Comparison of ENCODE assay signal across 20 cellular contexts in the genomic region with DNA sequence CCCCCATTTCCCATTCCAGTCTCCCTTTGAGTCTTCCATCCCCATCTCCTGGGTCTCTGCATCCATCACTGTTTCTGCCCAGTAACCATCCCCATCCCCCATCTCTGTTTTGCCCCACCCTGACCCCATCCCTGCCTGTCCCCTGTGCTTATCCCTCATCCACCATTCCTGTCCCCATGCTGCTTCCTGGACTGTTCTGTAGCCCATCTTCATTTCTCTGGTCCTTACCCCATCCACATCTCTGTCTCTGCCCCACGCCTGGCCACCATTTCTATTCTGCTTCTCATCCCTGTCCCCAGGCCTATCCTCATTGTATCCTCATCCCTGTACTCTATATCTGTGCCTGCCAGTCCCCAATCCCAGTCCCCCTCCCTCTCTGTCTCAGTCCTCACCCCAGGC. TPM values are rescaled to one million over a fixed set of nuclear protein-coding genes. Genes with fewer than 3 reads are reported as not detected.
DNase-seq lines count a peak whose midpoint lies in the region; ATAC-seq, FAIRE-seq and TF ChIP-seq lines count a peak whose summit lies in the region.
"Had no signal": no experiment of that assay in that cellular context is flagged by ENCODE, and none has a peak within 500 bp of the region (broad histone marks: within the 10 kb centered on the region; RNA-seq: fewer than 3 reads in every experiment).

No MANE protein-coding gene starts in this region.

- peaks cover 9% of the 10 kb centered on the region for H3K9me3 Mint-ChIP-seq in neural progenitor cell
- H3K9me3 Mint-ChIP-seq: CD8-positive, alpha-beta T cell had no signal

- DNase-seq in SK-N-MC (ENCODE audit: low read depth, low spot score), result no peak
- no peak for DNase-seq in endothelial cell of umbilical vein (ENCODE audit: low read depth, low spot score)
- DNase-seq in neural progenitor cell (ENCODE audit: low spot score), result no peak
- DNase-seq in gastrocnemius medialis, result no peak
- no peak for DNase-seq in effector memory CD4-positive, alpha-beta T cell
- no peak for DNase-seq in NCI-H2196 (lab: John Stamatoyannopoulos, UW; ENCODE audit: unreplicated experiment)
- DNase-seq: Calu3; CD8-positive, alpha-beta T cell; DMS53; GOT3; NCI-H1417 treated with DMSO at 0.1 percent for 48 hours; NCI-H1930; NCI-H345; NCI-H524 treated with DMSO at 0.1 percent for 48 hours had no signal

- H3K4me1 ChIP-seq in DOHH2 (ENCODE audit: control insufficient read depth, low read length) (peaks cover 88% of the 10 kb centered on the region), endothelial cell of umbilical vein (ENCODE audit: control insufficient read depth, extremely low read depth, insufficient read depth, low read length) (no peaks in the 10 kb centered on the region), neural progenitor cell (peaks cover 61% of the 10 kb centered on the region), gastrocnemius medialis (peaks cover 0 to 16% of the 10 kb centered on the region in 2 donors)
- peaks cover 36% of the 10 kb centered on the region for H3K4me1 ChIP-seq in effector memory CD4-positive, alpha-beta T cell (ENCODE audit: control insufficient read depth, insufficient read depth, low read length, poor library complexity, severe bottlenecking)

- ATAC-seq in gastrocnemius medialis (no peak), HG02642 (IDR thresholded peaks at IDR 0.05; ENCODE audit: poor library complexity, unreplicated experiment) (no peak)
- ATAC-seq: A549; CD8-positive, alpha-beta T cell; Panc1 had no signal

- H3K9me2 ChIP-seq in DOHH2 (replicated peaks; ENCODE audit: control insufficient read depth, low read length), result no peaks in the 10 kb centered on the region

- POLR2A ChIA-PET in endothelial cell of umbilical vein (lab: Charles Lee), result no interaction called here

- H3K9me3 ChIP-seq in DOHH2 (ENCODE audit: control insufficient read depth, insufficient read depth, low read length) (no peaks in the 10 kb centered on the region), SK-N-MC (ENCODE audit: low read depth, low read length) (no peaks in the 10 kb centered on the region), endothelial cell of umbilical vein (replicated peaks; ENCODE audit: control insufficient read depth, insufficient read depth, low read length) (no peaks in the 10 kb centered on the region), neural progenitor cell (ENCODE audit: low read depth) (no peaks in the 10 kb centered on the region), gastrocnemius medialis (no peaks in the 10 kb centered on the region)
- H3K9me3 ChIP-seq in effector memory CD4-positive, alpha-beta T cell (ENCODE audit: control insufficient read depth, low read length), result no peaks in the 10 kb centered on the region
- H3K9me3 ChIP-seq: A549, BLaER1, SJSA1 had no signal

- H3K79me2 ChIP-seq in DOHH2 (ENCODE audit: control insufficient read depth, low read length), result peaks cover 71% of the 10 kb centered on the region
- no peaks in the 10 kb centered on the region for H3K79me2 ChIP-seq in endothelial cell of umbilical vein (ENCODE audit: control insufficient read depth, insufficient read depth, low read length)
- no peaks in the 10 kb centered on the region for H3K79me2 ChIP-seq in neural progenitor cell (ENCODE audit: low read depth)

- dilution Hi-C loops in endothelial cell of umbilical vein (cut with MboI; ENCODE audit: extremely low pct_ligation_motif_present, low sequenced_read_pairs), result no loop called here

- intact Hi-C loops in endothelial cell of umbilical vein (cut with micrococcal nuclease) (no loop called here), gastrocnemius medialis (cut with DNase I; ENCODE audit: low total_unique reads) (no loop called here)

- in situ Hi-C loops in gastrocnemius medialis (cut with MboI; ENCODE audit: low sequenced_read_pairs in 4 of 4), result no loop called here

- no peak overlapping the region for H3K27ac Mint-ChIP-seq in neural progenitor cell
- H3K27ac Mint-ChIP-seq: CD8-positive, alpha-beta T cell had no signal

- H3F3A ChIP-seq in DOHH2 (ENCODE audit: control insufficient read depth, insufficient read depth) (peaks cover 17% of the 10 kb centered on the region), neural progenitor cell (ENCODE audit: low read depth) (peaks cover 58% of the 10 kb centered on the region)

- H3K27me3 ChIP-seq in DOHH2 (ENCODE audit: control insufficient read depth, low read length) (no peaks in the 10 kb centered on the region), endothelial cell of umbilical vein (ENCODE audit: control insufficient read depth in 2 of 2, insufficient read depth in 2 of 2, low read length in 2 of 2) (peaks cover 83 to 88% of the 10 kb centered on the region in 2 experiments), neural progenitor cell (peaks cover 100% of the 10 kb centered on the region), gastrocnemius medialis (peaks cover 76 to 92% (median 79%) of the 10 kb centered on the region in 3 donors)
- H3K27me3 ChIP-seq in effector memory CD4-positive, alpha-beta T cell (replicated peaks; ENCODE audit: control insufficient read depth, insufficient read depth, low read length, poor library complexity, severe bottlenecking), result peaks cover 94% of the 10 kb centered on the region

- no peak overlapping the region for H3K9ac ChIP-seq in SK-N-MC (ENCODE audit: insufficient read length)
- no peak overlapping the region for H3K9ac ChIP-seq in endothelial cell of umbilical vein (replicated peaks; ENCODE audit: extremely low read depth, insufficient read depth, low read length)
- H3K9ac ChIP-seq in neural progenitor cell, result no peak overlapping the region
- H3K9ac ChIP-seq: BLaER1 had no signal

- no TSS peak for BruUV-seq in endothelial cell of umbilical vein (replicated peaks; lab: Mats Ljungman, UMichigan)

- CTCF ChIA-PET in endothelial cell of umbilical vein (lab: Charles Lee), result no interaction called here

- peak overlapping the region; percentile 76 for H3K4me3 Mint-ChIP-seq in neural progenitor cell
- H3K4me3 Mint-ChIP-seq: CD8-positive, alpha-beta T cell had no signal

- H2AFZ ChIP-seq in endothelial cell of umbilical vein (ENCODE audit: low read depth, low read length) (no peak overlapping the region), neural progenitor cell (replicated peaks) (no peak overlapping the region)

- H3K27me3 Mint-ChIP-seq in neural progenitor cell (ENCODE audit: insufficient read depth, low read depth), result peaks cover 84% of the 10 kb centered on the region

- peak overlapping the region; percentile 91 for H3K4me2 ChIP-seq in DOHH2 (ENCODE audit: low read length)
- no peak overlapping the region for H3K4me2 ChIP-seq in endothelial cell of umbilical vein (ENCODE audit: insufficient read depth, low read length)
- peak overlapping the region; percentile 90 for H3K4me2 ChIP-seq in neural progenitor cell
- H3K4me2 ChIP-seq: A549, BLaER1 had no signal

- TF ChIP-seq POLR2A in endothelial cell of umbilical vein (IDR thresholded peaks at IDR 0.05; ENCODE audit: low read depth, low read length) (no peak), gastrocnemius medialis (IDR thresholded peaks at IDR 0.05) (no peak)

- H3K36me3 ChIP-seq in DOHH2 (ENCODE audit: control insufficient read depth, low read length) (peaks cover 24% of the 10 kb centered on the region), SK-N-MC (ENCODE audit: insufficient read depth, low read length) (no peaks in the 10 kb centered on the region), endothelial cell of umbilical vein (ENCODE audit: control insufficient read depth in 2 of 2, extremely low read depth in 1 of 2, insufficient read depth in 2 of 2, low read length in 2 of 2) (no peaks in the 10 kb centered on the region), neural progenitor cell (no peaks in the 10 kb centered on the region), gastrocnemius medialis (no peaks in the 10 kb centered on the region)
- no peaks in the 10 kb centered on the region for H3K36me3 ChIP-seq in effector memory CD4-positive, alpha-beta T cell (ENCODE audit: control insufficient read depth, insufficient read depth, low read length)
- H3K36me3 ChIP-seq: BLaER1, SJSA1 had no signal

- no peak for FAIRE-seq in endothelial cell of umbilical vein (lab: Jason Lieb, UNC)
- FAIRE-seq: A549 had no signal

- TF ChIP-seq CTCF in DOHH2 (IDR thresholded peaks at IDR 0.05; ENCODE audit: low read depth, low read length, poor library complexity, severe bottlenecking), result no peak
- TF ChIP-seq CTCF in endothelial cell of umbilical vein (IDR thresholded peaks at IDR 0.05; ENCODE audit: extremely low read depth in 1 of 2, insufficient read depth in 1 of 2, low read depth in 1 of 2, low read length in 2 of 2), result no peak
- TF ChIP-seq CTCF in neural progenitor cell (IDR thresholded peaks at IDR 0.05), result no peak
- no peak for TF ChIP-seq CTCF in gastrocnemius medialis (IDR thresholded peaks at IDR 0.05 in 4 of 5, conservative IDR thresholded peaks at IDR 0.05 in 1 of 5)

- H3K27ac ChIP-seq in DOHH2 (ENCODE audit: low read depth, low read length), result no peak overlapping the region
- H3K27ac ChIP-seq in SK-N-MC, result no peak overlapping the region
- no peak overlapping the region for H3K27ac ChIP-seq in endothelial cell of umbilical vein (ENCODE audit: insufficient read depth, low read depth, low read length)
- H3K27ac ChIP-seq in neural progenitor cell, result no peak overlapping the region
- H3K27ac ChIP-seq in gastrocnemius medialis, result no peak overlapping the region
- no peak overlapping the region for H3K27ac ChIP-seq in effector memory CD4-positive, alpha-beta T cell (ENCODE audit: insufficient read depth, low read length, poor library complexity, severe bottlenecking)
- H3K27ac ChIP-seq: A549, BLaER1, SJSA1 had no signal

- H3K4me3 ChIP-seq in DOHH2 (ENCODE audit: low read length), result peak overlapping the region; percentile 76; the same call in 1 of the 2 replicates
- peak overlapping the region; percentile 80 for H3K4me3 ChIP-seq in SK-N-MC
- H3K4me3 ChIP-seq in endothelial cell of umbilical vein (replicated peaks in 1 of 3; ENCODE audit: insufficient read depth in 1 of 3, low read depth in 1 of 3, low read length in 3 of 3), result no peak overlapping the region
- H3K4me3 ChIP-seq in neural progenitor cell, result peak overlapping the region; percentile 43
- no peak overlapping the region for H3K4me3 ChIP-seq in gastrocnemius medialis
- no peak overlapping the region for H3K4me3 ChIP-seq in effector memory CD4-positive, alpha-beta T cell (ENCODE audit: insufficient read depth, low read depth, low read length, poor library complexity, severe bottlenecking)
- H3K4me3 ChIP-seq: A549, BLaER1, SJSA1 had no signal

- H3K36me3 Mint-ChIP-seq in neural progenitor cell, result peaks cover 2% of the 10 kb centered on the region
- H3K36me3 Mint-ChIP-seq: CD8-positive, alpha-beta T cell had no signal

- H3K9me1 ChIP-seq in endothelial cell of umbilical vein (replicated peaks; ENCODE audit: control insufficient read depth, extremely low read depth, insufficient read depth, low read length), result no peaks in the 10 kb centered on the region

- H4K20me1 ChIP-seq in DOHH2 (ENCODE audit: control insufficient read depth, insufficient read depth, low read depth, low read length) (peaks cover 5% of the 10 kb centered on the region; the same call in 1 of the 2 replicates), endothelial cell of umbilical vein (replicated peaks; ENCODE audit: control insufficient read depth, extremely low read depth, insufficient read depth, low read length) (no peaks in the 10 kb centered on the region), neural progenitor cell (ENCODE audit: low read depth) (peaks cover 67% of the 10 kb centered on the region)

- H3K4me1 Mint-ChIP-seq in neural progenitor cell, result peaks cover 41% of the 10 kb centered on the region

RNA-seq across cellular contexts. Expression of gene NXPH4, which starts 4.2 kb away (rescaled TPM):
- not detected in 2 replicates for total RNA-seq in endothelial cell of umbilical vein
- polyA plus RNA-seq in endothelial cell of umbilical vein, result 0.07 TPM in 1 of 2 replicates, not detected in the other
- polyA plus RNA-seq in endothelial cell of umbilical vein (2011; cell fraction: cytosol; rRNA removed), result 0.04 and 0.06 TPM in 2 replicates
- not detected in 2 replicates for polyA plus RNA-seq in endothelial cell of umbilical vein (2011; cell fraction: nucleus; rRNA removed)
- polyA plus RNA-seq in endothelial cell of umbilical vein (2012), result not detected in 2 replicates
- polyA minus RNA-seq in endothelial cell of umbilical vein, result 0.11 TPM in 1 of 2 replicates, not detected in the other
- 2.8 TPM for polyA minus RNA-seq in endothelial cell of umbilical vein (2011; cell fraction: cytosol; rRNA and poly(A)+ RNA removed)
- polyA minus RNA-seq in endothelial cell of umbilical vein (2011; cell fraction: nucleus; rRNA and poly(A)+ RNA removed), result not detected in 2 replicates
- total RNA-seq in neural progenitor cell (ENCODE audit: low replicate concordance), result 0.28 TPM in 1 of 2 replicates, not detected in the other
- total RNA-seq in gastrocnemius medialis, result not detected

RNA-seq across cellular contexts. Expression of gene SHMT2, which starts 8.7 kb away (rescaled TPM):
- total RNA-seq in endothelial cell of umbilical vein (148 and 155 TPM in 2 replicates), neural progenitor cell (ENCODE audit: low replicate concordance) (90.2 and 166 TPM in 2 replicates), gastrocnemius medialis (100 to 1,000 TPM in 1 of 4 donors, 10 to 100 TPM in 3; 41.3 to 107 (median 46.4) TPM)
- polyA plus RNA-seq in endothelial cell of umbilical vein, result 243 and 287 TPM in 2 replicates
- polyA plus RNA-seq in endothelial cell of umbilical vein (2011; cell fraction: cytosol; rRNA removed), result 200 and 222 TPM in 2 replicates
- 221 and 233 TPM in 2 replicates for polyA plus RNA-seq in endothelial cell of umbilical vein (2011; cell fraction: nucleus; rRNA removed)
- polyA plus RNA-seq in endothelial cell of umbilical vein (2012), result 126 and 146 TPM in 2 replicates
- polyA minus RNA-seq in endothelial cell of umbilical vein, result 158 and 166 TPM in 2 replicates
- 225 TPM for polyA minus RNA-seq in endothelial cell of umbilical vein (2011; cell fraction: cytosol; rRNA and poly(A)+ RNA removed)
- 89.4 and 105 TPM in 2 replicates for polyA minus RNA-seq in endothelial cell of umbilical vein (2011; cell fraction: nucleus; rRNA and poly(A)+ RNA removed)

RNA-seq across cellular contexts. Expression of gene STAC3, which starts 30.2 kb away (rescaled TPM):
- total RNA-seq in endothelial cell of umbilical vein (0.55 and 1.0 TPM in 2 replicates), neural progenitor cell (ENCODE audit: low replicate concordance) (1.1 and 5.1 TPM in 2 replicates), gastrocnemius medialis (1,000 to 10,000 TPM in 2 of 4 donors, 100 to 1,000 TPM in 2; 459 to 1,596 (median 855) TPM)
- 0.08 and 0.36 TPM in 2 replicates for polyA plus RNA-seq in endothelial cell of umbilical vein
- 0.18 and 0.35 TPM in 2 replicates for polyA plus RNA-seq in endothelial cell of umbilical vein (2011; cell fraction: cytosol; rRNA removed)
- 1.6 and 2.2 TPM in 2 replicates for polyA plus RNA-seq in endothelial cell of umbilical vein (2011; cell fraction: nucleus; rRNA removed)
- polyA plus RNA-seq in endothelial cell of umbilical vein (2012), result 0.60 TPM in 2 replicates
- polyA minus RNA-seq in endothelial cell of umbilical vein, result not detected in 2 replicates
- polyA minus RNA-seq in endothelial cell of umbilical vein (2011; cell fraction: cytosol; rRNA and poly(A)+ RNA removed), result not detected
- polyA minus RNA-seq in endothelial cell of umbilical vein (2011; cell fraction: nucleus; rRNA and poly(A)+ RNA removed), result 1.4 and 1.6 TPM in 2 replicates

Comparison
In these comparisons a context has a peak if more than half of its experiments do, and no peak if none do; other contexts are left out.
1. H3K4me3 ChIP-seq: peak in DOHH2 (single experiment), SK-N-MC (single experiment) and neural progenitor cell (single experiment); none in endothelial cell of umbilical vein (0 of 3), gastrocnemius medialis (0 of 4) and effector memory CD4-positive, alpha-beta T cell (single experiment).
2. RNA of gene STAC3, which starts 30.2 kb away (total RNA-seq): 459 to 1,596 TPM in gastrocnemius medialis; 1.1 to 5.1 TPM in neural progenitor cell and 0.55 to 1.0 TPM in endothelial cell of umbilical vein; every median in the first group is over 10 times any median in the second.